In genomic region chr6:146914563-146915483, GRCh38 we compare ENCODE assay signal across 9 cellular contexts.
DNase-seq lines count a peak whose midpoint lies in the region; ATAC-seq, FAIRE-seq and TF ChIP-seq lines count a peak whose summit lies in the region.
"Had no signal": no experiment of that assay in that cellular context is flagged by ENCODE, and none has a peak within 500 bp of the region (broad histone marks: within the 10 kb centered on the region; RNA-seq: fewer than 3 reads in every experiment).

No MANE protein-coding gene starts in this region.

- DNase-seq in AG08396 (ENCODE audit: low spot score) (peak; percentile 67), MG63 (peak; percentile 85), breast epithelium (ENCODE audit: low spot score in 2 of 2) (peak in 1 of 2 donors; percentile 49), lung (ENCODE audit: low spot score) (no peak), urothelium cell line (ENCODE audit: low spot score) (peak; percentile 64), frontal cortex (ENCODE audit: low spot score in 2 of 2) (no peak)
- DNase-seq in CD4-positive, alpha-beta T cell: no peak
- DNase-seq: activated naive CD8-positive, alpha-beta T cell treated with anti-CD3 and anti-CD28 coated beads, Interleukin-2, amount 10 ng/mL, durations not matched to agents 7 days and 5 days had no signal

- TF ChIP-seq POLR2A in breast epithelium (IDR thresholded peaks at IDR 0.05): no peak

- FAIRE-seq in urothelium cell line (lab: Jason Lieb, UNC) (no peak), frontal cortex (lab: Jason Lieb, UNC) (no peak)

- H3K4me3 Mint-ChIP-seq in CD4-positive, alpha-beta T cell: no peak overlapping the region
- H3K4me3 Mint-ChIP-seq: activated naive CD8-positive, alpha-beta T cell treated with anti-CD3 and anti-CD28 coated beads, Interleukin-2, amount 10 ng/mL, durations not matched to agents 7 days and 5 days had no signal

- peak overlapping the region; percentile 75 to 80 for H3K27ac ChIP-seq in breast epithelium
- H3K27ac ChIP-seq in lung (ENCODE audit: low read depth in 1 of 2, low read length in 1 of 2): peak overlapping the region; percentile 64 to 71
- no peak overlapping the region for H3K27ac ChIP-seq in CD4-positive, alpha-beta T cell (ENCODE audit: low read depth, low read length)

- H3K36me3 Mint-ChIP-seq in CD4-positive, alpha-beta T cell (ENCODE audit: low read depth): no peaks in the 10 kb centered on the region
- H3K36me3 Mint-ChIP-seq: activated naive CD8-positive, alpha-beta T cell treated with anti-CD3 and anti-CD28 coated beads, Interleukin-2, amount 10 ng/mL, durations not matched to agents 7 days and 5 days had no signal

- no peak overlapping the region for H3K27ac Mint-ChIP-seq in CD4-positive, alpha-beta T cell
- H3K27ac Mint-ChIP-seq: activated naive CD8-positive, alpha-beta T cell treated with anti-CD3 and anti-CD28 coated beads, Interleukin-2, amount 10 ng/mL, durations not matched to agents 7 days and 5 days had no signal

- H3K4me1 ChIP-seq in breast epithelium (no peaks in the 10 kb centered on the region), lung (ENCODE audit: control insufficient read depth in 2 of 2, insufficient read depth in 2 of 2, low read length in 2 of 2) (peaks cover 3 to 5% of the 10 kb centered on the region in 2 donors)

- H3K4me1 Mint-ChIP-seq in CD4-positive, alpha-beta T cell (ENCODE audit: low read depth): no peaks in the 10 kb centered on the region

- H3K27me3 ChIP-seq in MG63 (no peaks in the 10 kb centered on the region), breast epithelium (no peaks in the 10 kb centered on the region), lung (ENCODE audit: control insufficient read depth, insufficient read depth) (no peaks in the 10 kb centered on the region)
- no peaks in the 10 kb centered on the region for H3K27me3 ChIP-seq in CD4-positive, alpha-beta T cell (ENCODE audit: control insufficient read depth, insufficient read depth, low read length)

- POLR2A ChIA-PET in CD4-positive, alpha-beta T cell (lab: Charles Lee): no interaction called here

- H3K4me3 ChIP-seq in MG63 (peak overlapping the region; percentile 33), breast epithelium (peak overlapping the region in 2 of 3 donors; percentile 20 to 39), lung (no peak overlapping the region)

- no peak for TF ChIP-seq CTCF in breast epithelium (IDR thresholded peaks at IDR 0.05)
- TF ChIP-seq CTCF in lung (IDR thresholded peaks at IDR 0.05; ENCODE audit: control extremely low read depth, extremely low read depth): no peak
- TF ChIP-seq CTCF in CD4-positive, alpha-beta T cell (IDR thresholded peaks at IDR 0.05): no peak

- no peaks in the 10 kb centered on the region for H3K9me3 Mint-ChIP-seq in CD4-positive, alpha-beta T cell

- ATAC-seq in lung (ENCODE audit: insufficient read depth, low FRiP score): peak; percentile 43
- no peak for ATAC-seq in CD4-positive, alpha-beta T cell (ENCODE audit: poor library complexity)
- no peak for ATAC-seq in GM19455 (IDR thresholded peaks at IDR 0.05; ENCODE audit: unreplicated experiment)

- 44 to 55% methylated on average over 8 of the region's 8 CpGs for WGBS in lung, 2 donors

- intact Hi-C loops in breast epithelium (cut with DNase I; ENCODE audit: low total_unique reads): no loop called here
- intact Hi-C loops in CD4-positive, alpha-beta T cell (cut with DNase I, micrococcal nuclease): no loop called here

- CTCF ChIA-PET in CD4-positive, alpha-beta T cell (lab: Charles Lee): no interaction called here

- H3K9me3 ChIP-seq in MG63: no peaks in the 10 kb centered on the region
- H3K9me3 ChIP-seq in breast epithelium: no peaks in the 10 kb centered on the region
- H3K9me3 ChIP-seq in lung (ENCODE audit: control insufficient read depth in 2 of 2, insufficient read depth in 1 of 2, low read length in 1 of 2): no peaks in the 10 kb centered on the region
- no peaks in the 10 kb centered on the region for H3K9me3 ChIP-seq in CD4-positive, alpha-beta T cell (ENCODE audit: control insufficient read depth, low read length)

- H3K36me3 ChIP-seq in MG63: no peaks in the 10 kb centered on the region
- no peaks in the 10 kb centered on the region for H3K36me3 ChIP-seq in breast epithelium
- no peaks in the 10 kb centered on the region for H3K36me3 ChIP-seq in lung (ENCODE audit: control insufficient read depth in 2 of 2, insufficient read depth in 2 of 2, low read length in 2 of 2)

- H3K27me3 Mint-ChIP-seq in CD4-positive, alpha-beta T cell: peaks cover 5% of the 10 kb centered on the region

Comparison
In these comparisons a context has a peak if more than half of its experiments do, and no peak if none do; other contexts are left out.
1. DNase-seq: peak in AG08396 (single experiment), MG63 (single experiment) and urothelium cell line (single experiment); none in lung (single experiment), CD4-positive, alpha-beta T cell (0 of 10) and frontal cortex (0 of 2).